26 cellular contexts compared by ENCODE assay signal in genomic region chr18:6627621-6628020, GRCh38.
DNase-seq lines count a peak whose midpoint lies in the region; ATAC-seq and TF ChIP-seq lines count a peak whose summit lies in the region.
"Had no signal": no experiment of that assay in that cellular context is flagged by ENCODE, and none has a peak within 500 bp of the region (broad histone marks: within the 10 kb centered on the region; RNA-seq: fewer than 3 reads in every experiment).

No MANE protein-coding gene starts in this region.

- no peaks in the 10 kb centered on the region for H3K27me3 Mint-ChIP-seq in osteocyte (ENCODE audit: unreplicated experiment)
- H3K27me3 Mint-ChIP-seq: activated naive CD4-positive, alpha-beta T cell treated with anti-CD3 and anti-CD28 coated beads, Interleukin-2, amount 10 ng/mL, durations not matched to agents 7 days and 5 days; activated T-cell treated with anti-CD3 and anti-CD28 coated beads, Interleukin-2, amount 50 U/mL, for 24 hours had no signal

- H3K27ac Mint-ChIP-seq in osteocyte (ENCODE audit: unreplicated experiment), result peak overlapping the region; percentile 73
- H3K27ac Mint-ChIP-seq: activated naive CD4-positive, alpha-beta T cell treated with anti-CD3 and anti-CD28 coated beads, Interleukin-2, amount 10 ng/mL, durations not matched to agents 7 days and 5 days; activated T-cell treated with anti-CD3 and anti-CD28 coated beads, Interleukin-2, amount 50 U/mL, for 24 hours had no signal

- no peak for TF ChIP-seq CTCF in AG10803 (conservative IDR thresholded peaks at IDR 0.05; ENCODE audit: low read length)
- no peak for TF ChIP-seq CTCF in choroid plexus epithelial cell (conservative IDR thresholded peaks at IDR 0.05; ENCODE audit: low read depth, low read length)
- no peak for TF ChIP-seq CTCF in osteocyte (IDR thresholded peaks at IDR 0.05)

- peaks cover 62% of the 10 kb centered on the region for H3K4me1 Mint-ChIP-seq in osteocyte (ENCODE audit: unreplicated experiment)
- H3K4me1 Mint-ChIP-seq: activated naive CD4-positive, alpha-beta T cell treated with anti-CD3 and anti-CD28 coated beads, Interleukin-2, amount 10 ng/mL, durations not matched to agents 7 days and 5 days had no signal

- no peaks in the 10 kb centered on the region for H3K36me3 Mint-ChIP-seq in osteocyte (ENCODE audit: unreplicated experiment)
- H3K36me3 Mint-ChIP-seq: activated naive CD4-positive, alpha-beta T cell treated with anti-CD3 and anti-CD28 coated beads, Interleukin-2, amount 10 ng/mL, durations not matched to agents 7 days and 5 days had no signal

- DNase-seq in AG10803 (ENCODE audit: low read depth), result peak; percentile 44
- DNase-seq in M059J (ENCODE audit: low read depth), result peak; percentile 7
- peak; percentile 68 for DNase-seq in choroid plexus epithelial cell (ENCODE audit: low read depth)
- no peak for DNase-seq in osteocyte (ENCODE audit: extremely low spot score, unreplicated experiment)
- no peak for DNase-seq in NCI-H345 treated with DMSO at 0.1 percent for 48 hours (lab: John Stamatoyannopoulos, UW; ENCODE audit: unreplicated experiment)
- DNase-seq in activated gamma-delta T cell treated with Interleukin-2 at 50 U/mL for 16 hours, result no peak
- DNase-seq in OCI-M2 (lab: John Stamatoyannopoulos, UW; ENCODE audit: unreplicated experiment), result no peak
- DNase-seq: activated CD8-positive, alpha-beta memory T cell treated with anti-CD3 and anti-CD28 coated beads for 24 hours; activated naive CD4-positive, alpha-beta T cell treated with anti-CD3 and anti-CD28 coated beads, Interleukin-2, amount 10 ng/mL, durations not matched to agents 7 days and 5 days; activated T-cell treated with anti-CD3 and anti-CD28 coated beads, Interleukin-2, amount 50 U/mL, for 24 hours; anterior cingulate cortex; cerebellar nuclear complex; effector memory CD4-positive, alpha-beta T cell; kidney; NCI-H1092; NCI-H2029; NCI-H345; PC-3; SHP77 treated with DMSO at 0.1 percent for 48 hours; stimulated activated CD4-positive, alpha-beta T cell treated with anti-CD3 and anti-CD28 coated beads, Interleukin-4, amount 100 ng/mL, for 1 hour; stimulated activated naive CD4-positive, alpha-beta T cell treated with Interleukin-2 at 50 U/mL for 16 hours had no signal

- H3K4me3 ChIP-seq in AG10803 (ENCODE audit: low read length) (no peak overlapping the region), choroid plexus epithelial cell (ENCODE audit: low read depth, low read length) (no peak overlapping the region)
- H3K4me3 ChIP-seq: HAP-1, lung, smooth muscle cell, tibial nerve had no signal

- no peak for ATAC-seq in GM19395 (IDR thresholded peaks at IDR 0.05; ENCODE audit: unreplicated experiment)
- ATAC-seq: PC-3 had no signal

- H3K9me3 Mint-ChIP-seq in osteocyte (ENCODE audit: unreplicated experiment), result peaks cover 10% of the 10 kb centered on the region
- H3K9me3 Mint-ChIP-seq: activated T-cell treated with anti-CD3 and anti-CD28 coated beads, Interleukin-2, amount 50 U/mL, for 24 hours had no signal

- no peak overlapping the region for H3K4me3 Mint-ChIP-seq in osteocyte (ENCODE audit: unreplicated experiment)
- H3K4me3 Mint-ChIP-seq: activated naive CD4-positive, alpha-beta T cell treated with anti-CD3 and anti-CD28 coated beads, Interleukin-2, amount 10 ng/mL, durations not matched to agents 7 days and 5 days; activated T-cell treated with anti-CD3 and anti-CD28 coated beads, Interleukin-2, amount 50 U/mL, for 24 hours had no signal

Comparison
In these comparisons a context has a peak if more than half of its experiments do, and no peak if none do; other contexts are left out.
1. DNase-seq: peak in AG10803 (single experiment), M059J (single experiment) and choroid plexus epithelial cell (single experiment); none in osteocyte (single experiment), NCI-H345 treated with DMSO at 0.1 percent for 48 hours (single experiment), activated gamma-delta T cell treated with Interleukin-2 at 50 U/mL for 16 hours (single experiment) and OCI-M2 (single experiment).